ENCODE assay signal across 1 cellular context in the genomic region with DNA sequence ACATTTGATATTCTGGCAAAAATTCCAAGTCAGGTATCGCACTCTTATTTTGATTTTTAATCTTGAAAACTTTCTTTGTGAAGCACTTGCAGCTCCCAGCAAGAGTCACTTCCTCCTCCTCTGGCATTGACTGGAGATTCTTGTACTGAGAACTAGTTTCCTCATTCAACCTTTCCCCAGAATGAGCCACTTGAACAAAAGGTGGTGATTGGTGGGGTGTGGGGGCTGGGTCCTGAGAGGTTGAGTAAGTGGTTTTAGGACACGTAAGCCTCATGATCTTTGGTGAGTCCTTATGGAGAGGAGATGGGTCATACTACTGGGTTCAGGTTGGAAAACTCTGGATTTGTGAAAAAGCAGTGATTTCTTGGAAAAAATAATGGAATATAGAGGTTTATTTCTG.
TF ChIP-seq lines count a peak whose summit lies in the region.

No MANE protein-coding gene starts in this region.

TF ChIP-seq in WTC11, 78 proteins besides CTCF, POLR2A, EP300 and RAD21 (continued from another document):
- no peak for TF ChIP-seq FOXP4 (CRISPR knock-in tag; IDR thresholded peaks at IDR 0.05)
- no peak for TF ChIP-seq MYBL2 (CRISPR knock-in tag; IDR thresholded peaks at IDR 0.05)
- no peak for TF ChIP-seq USF1 (CRISPR knock-in tag; IDR thresholded peaks at IDR 0.05)
- no peak for TF ChIP-seq AFF4 (CRISPR knock-in tag; IDR thresholded peaks at IDR 0.05; ENCODE audit: borderline replicate concordance)
TF ChIP-seq in WTC11: peak in this region for 0.
